18 cellular contexts compared by ENCODE assay signal in the genomic region with DNA sequence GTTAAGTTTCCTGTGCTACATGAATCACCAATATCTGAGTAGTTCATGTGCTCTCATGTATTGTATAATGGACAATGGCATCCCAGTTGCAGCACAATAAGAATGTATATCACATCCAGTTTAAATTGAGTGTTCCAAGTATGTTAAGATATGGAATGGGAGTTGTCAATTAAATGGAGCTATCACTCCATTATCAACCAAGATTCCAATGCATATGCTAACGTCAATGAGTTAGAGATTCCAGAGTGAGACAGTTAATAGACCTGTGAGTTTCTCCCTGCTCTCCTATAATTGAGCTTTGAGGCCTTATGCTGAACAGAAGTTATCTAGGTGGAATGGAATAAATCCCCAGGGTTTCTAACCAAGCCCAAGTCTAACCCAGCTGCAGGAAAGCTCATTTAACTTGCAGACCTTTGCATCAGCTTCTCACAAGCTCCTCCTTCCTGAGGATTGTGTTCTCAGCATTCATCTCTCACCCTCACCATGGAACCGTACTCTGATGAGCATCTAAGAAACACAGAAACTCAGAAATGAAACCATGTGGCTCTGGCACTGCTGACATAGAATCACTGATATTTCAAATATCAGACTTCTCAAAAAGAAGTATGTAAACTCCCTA.
DNase-seq lines count a peak whose midpoint lies in the region; ATAC-seq and TF ChIP-seq lines count a peak whose summit lies in the region.
"Had no signal": no experiment of that assay in that cellular context is flagged by ENCODE, and none has a peak within 500 bp of the region (broad histone marks: within the 10 kb centered on the region; RNA-seq: fewer than 3 reads in every experiment).

No MANE protein-coding gene starts in this region.

- H3K4me1 Mint-ChIP-seq in GM23338, result peaks cover 16% of the 10 kb centered on the region; the same call in 2 of the 3 replicates
- H3K4me1 Mint-ChIP-seq: activated naive CD4-positive, alpha-beta T cell treated with anti-CD3 and anti-CD28 coated beads, Interleukin-2, amount 50 U/mL, for 24 hours had no signal

- 0 out of 2 replicates have a peak overlapping the region, but pooled peaks have one; percentile 8 for H3K4me2 ChIP-seq in GM23338
- H3K4me2 ChIP-seq: BLaER1 treated with 17β-estradiol and CSF1 and Interleukin-3, amounts not matched to agents 10 nM and 100 nM had no signal

- no peak overlapping the region for H2AFZ ChIP-seq in GM23338

- H3K27ac Mint-ChIP-seq in GM23338, result no peak overlapping the region; the same call in 1 of the 2 replicates
- H3K27ac Mint-ChIP-seq: activated naive CD4-positive, alpha-beta T cell treated with anti-CD3 and anti-CD28 coated beads, Interleukin-2, amount 50 U/mL, for 24 hours; activated T-cell treated with anti-CD3 and anti-CD28 coated beads, Interleukin-2, amount 50 U/mL, for 24 hours had no signal

- H3K9me2 ChIP-seq in GM23338 (ENCODE audit: insufficient read depth), result no peaks in the 10 kb centered on the region

- in situ Hi-C loops in SK-MEL-5 (cut with HindIII; ENCODE audit: low pct_unique_long_range_greater_than_20kb, low sequenced_read_pairs), result no loop called here

- no peaks in the 10 kb centered on the region for H3K36me3 Mint-ChIP-seq in GM23338 (ENCODE audit: low read depth)
- H3K36me3 Mint-ChIP-seq: activated naive CD4-positive, alpha-beta T cell treated with anti-CD3 and anti-CD28 coated beads, Interleukin-2, amount 50 U/mL, for 24 hours had no signal

- no peaks in the 10 kb centered on the region for H3K9me3 Mint-ChIP-seq in GM23338
- H3K9me3 Mint-ChIP-seq: activated naive CD4-positive, alpha-beta T cell treated with anti-CD3 and anti-CD28 coated beads, Interleukin-2, amount 50 U/mL, for 24 hours; activated T-cell treated with anti-CD3 and anti-CD28 coated beads, Interleukin-2, amount 50 U/mL, for 24 hours had no signal

- H3K4me3 Mint-ChIP-seq in GM23338, result no peak overlapping the region
- H3K4me3 Mint-ChIP-seq: activated naive CD4-positive, alpha-beta T cell treated with anti-CD3 and anti-CD28 coated beads, Interleukin-2, amount 50 U/mL, for 24 hours; activated T-cell treated with anti-CD3 and anti-CD28 coated beads, Interleukin-2, amount 50 U/mL, for 24 hours had no signal

- no peaks in the 10 kb centered on the region for H3F3A ChIP-seq in GM23338 (replicated peaks; ENCODE audit: low read depth)

- no peaks in the 10 kb centered on the region for H4K20me1 ChIP-seq in GM23338 (replicated peaks; ENCODE audit: insufficient read depth)
- H4K20me1 ChIP-seq: BLaER1 treated with 17β-estradiol and CSF1 and Interleukin-3, amounts not matched to agents 10 nM and 100 nM had no signal

- DNase-seq in GM23338 (ENCODE audit: low spot score), result peak; percentile 16
- peak; percentile 23 for DNase-seq in SK-MEL-5 (ENCODE audit: low read depth, low spot score)
- DNase-seq in fibroblast of peridontal ligament (ENCODE audit: extremely low read depth), result peak; percentile 34
- peak; percentile 59 for DNase-seq in renal cortical epithelial cell (ENCODE audit: low read depth)
- DNase-seq in activated T-cell treated with anti-CD3 and anti-CD28 coated beads for 4 hours, result no peak
- no peak for DNase-seq in NCI-H1417 (lab: John Stamatoyannopoulos, UW)
- DNase-seq in SW 1271 (lab: John Stamatoyannopoulos, UW), result no peak
- DNase-seq: activated CD4-positive, alpha-beta T cell treated with anti-CD3 and anti-CD28 coated beads, Interleukin-2, amount 50 U/mL, for 4 hours; activated T-cell treated with anti-CD3 and anti-CD28 coated beads, Interleukin-2, amount 50 U/mL, for 24 hours; DND-41; GOT3; KG1; left ventricle myocardium inferior; NCI-H1105; NCI-H2171 treated with DMSO at 0.1 percent for 48 hours; tibial artery had no signal

- H3K27me3 Mint-ChIP-seq in GM23338 (ENCODE audit: insufficient read depth, low read depth, poor library complexity), result no peaks in the 10 kb centered on the region
- H3K27me3 Mint-ChIP-seq: activated T-cell treated with anti-CD3 and anti-CD28 coated beads, Interleukin-2, amount 50 U/mL, for 24 hours had no signal

- peaks cover 9% of the 10 kb centered on the region; the same call in 1 of the 2 replicates for H3K4me1 ChIP-seq in GM23338 (ENCODE audit: insufficient read depth)
- H3K4me1 ChIP-seq: BLaER1 treated with 17β-estradiol and CSF1 and Interleukin-3, amounts not matched to agents 10 nM and 100 nM; left ventricle myocardium inferior; tibial artery had no signal

- no peaks in the 10 kb centered on the region for H3K79me2 ChIP-seq in GM23338 (replicated peaks; ENCODE audit: insufficient read depth)

- H3K4me3 ChIP-seq in GM23338, result no peak overlapping the region
- H3K4me3 ChIP-seq: BLaER1 treated with 17β-estradiol and CSF1 and Interleukin-3, amounts not matched to agents 10 nM and 100 nM; left ventricle myocardium inferior; tibial artery had no signal

- H3K36me3 ChIP-seq in GM23338 (ENCODE audit: insufficient read depth), result no peaks in the 10 kb centered on the region; the same call in 1 of the 2 replicates
- H3K36me3 ChIP-seq: BLaER1 treated with 17β-estradiol and CSF1 and Interleukin-3, amounts not matched to agents 10 nM and 100 nM; left ventricle myocardium inferior; tibial artery had no signal

- peak; percentile 54; the same call in 2 of the 3 replicates for ATAC-seq in GM23338

- no peak overlapping the region for H3K27ac ChIP-seq in GM23338 (ENCODE audit: low read depth)
- H3K27ac ChIP-seq: BLaER1 treated with 17β-estradiol and CSF1 and Interleukin-3, amounts not matched to agents 10 nM and 100 nM; left ventricle myocardium inferior; tibial artery had no signal

- no peak for TF ChIP-seq CTCF in GM23338 (conservative IDR thresholded peaks at IDR 0.05; ENCODE audit: low read depth in 2 of 2)

- no peaks in the 10 kb centered on the region for H3K27me3 ChIP-seq in GM23338 (ENCODE audit: insufficient read depth)
- H3K27me3 ChIP-seq: BLaER1 treated with 17β-estradiol and CSF1 and Interleukin-3, amounts not matched to agents 10 nM and 100 nM; tibial artery had no signal

TF ChIP-seq in GM23338, 12 proteins besides CTCF, POLR2A, EP300 and RAD21 (continues in another document):
- TF ChIP-seq NANOG (IDR thresholded peaks at IDR 0.05; ENCODE audit: borderline replicate concordance), result no peak
- TF ChIP-seq, protein P1, sequence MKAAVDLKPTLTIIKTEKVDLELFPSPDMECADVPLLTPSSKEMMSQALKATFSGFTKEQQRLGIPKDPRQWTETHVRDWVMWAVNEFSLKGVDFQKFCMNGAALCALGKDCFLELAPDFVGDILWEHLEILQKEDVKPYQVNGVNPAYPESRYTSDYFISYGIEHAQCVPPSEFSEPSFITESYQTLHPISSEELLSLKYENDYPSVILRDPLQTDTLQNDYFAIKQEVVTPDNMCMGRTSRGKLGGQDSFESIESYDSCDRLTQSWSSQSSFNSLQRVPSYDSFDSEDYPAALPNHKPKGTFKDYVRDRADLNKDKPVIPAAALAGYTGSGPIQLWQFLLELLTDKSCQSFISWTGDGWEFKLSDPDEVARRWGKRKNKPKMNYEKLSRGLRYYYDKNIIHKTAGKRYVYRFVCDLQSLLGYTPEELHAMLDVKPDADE (IDR thresholded peaks at IDR 0.05), result no peak
- TF ChIP-seq CREB1 (CRISPR knock-in tag; IDR thresholded peaks at IDR 0.05; ENCODE audit: low read depth), result no peak

Comparison
In these comparisons a context has a peak if more than half of its experiments do, and no peak if none do; other contexts are left out.
1. DNase-seq: peak in GM23338 (single experiment), SK-MEL-5 (single experiment), fibroblast of peridontal ligament (single experiment) and renal cortical epithelial cell (single experiment); none in activated T-cell treated with anti-CD3 and anti-CD28 coated beads for 4 hours (single experiment), NCI-H1417 (0 of 3) and SW 1271 (0 of 2).